In the genomic region with DNA sequence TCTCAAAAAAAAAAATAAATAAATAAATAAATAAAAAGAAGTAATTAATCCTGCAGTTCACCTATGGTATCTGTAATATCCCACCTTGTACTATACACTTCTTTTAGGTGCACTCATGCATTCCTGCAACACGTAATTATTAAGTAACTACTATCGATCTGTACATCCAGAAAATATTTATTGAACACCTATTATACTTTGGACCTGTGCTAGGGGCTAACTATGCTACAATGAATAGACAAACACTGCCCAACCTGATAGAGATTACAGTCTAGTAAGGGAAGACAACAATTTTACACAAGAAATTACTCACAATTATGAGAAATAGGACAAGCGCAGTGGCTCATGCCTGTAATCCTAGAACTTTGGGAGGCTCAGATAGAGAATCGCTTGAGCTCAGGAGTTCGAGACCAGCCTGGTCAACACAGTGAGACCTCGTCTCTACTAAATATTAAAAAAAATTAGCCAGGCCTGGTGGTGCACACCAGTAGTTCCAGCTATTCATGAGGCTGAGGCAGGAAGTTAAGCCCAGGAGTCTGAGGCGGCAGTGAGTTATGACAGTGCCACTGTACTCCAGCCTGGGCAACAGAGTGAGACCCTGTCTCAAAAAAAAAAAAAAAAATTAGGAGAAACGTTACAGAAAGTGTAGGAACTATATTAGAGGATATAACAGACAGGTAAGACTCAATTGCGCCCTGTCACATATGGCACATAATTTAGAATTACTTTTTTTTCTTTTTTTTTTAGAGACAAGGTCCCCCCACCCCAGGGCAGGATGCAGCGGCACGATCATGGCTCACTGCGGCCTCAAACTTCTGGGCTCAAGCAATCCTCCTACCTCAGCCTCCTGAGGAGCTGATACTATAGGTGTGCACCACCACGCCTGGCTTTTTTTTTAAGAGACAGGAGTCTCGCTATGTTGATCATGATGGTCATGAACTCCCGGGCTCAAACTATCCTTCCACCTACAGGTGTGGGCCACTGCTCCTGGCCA, we compare ENCODE assay signal across 8 cellular contexts. TPM values are rescaled to one million over a fixed set of nuclear protein-coding genes. Genes with fewer than 3 reads are reported as not detected.
A peak's percentile ranks its signal among the peaks of the same experiment; 100 is the strongest.
DNase-seq lines count a peak whose midpoint lies in the region; ATAC-seq and TF ChIP-seq lines count a peak whose summit lies in the region.

No MANE protein-coding gene starts in this region.

- H3K9me3 ChIP-seq in testis, result no peaks in the 10 kb centered on the region

- peak overlapping the region in 1 of 2 donors; percentile 83 for H3K27ac ChIP-seq in testis

- 74 to 79% methylated on average over 15 of the region's 15 CpGs for WGBS in testis, 2 donors

- DNase-seq in activated T-cell treated with anti-CD3 and anti-CD28 coated beads, Interleukin-2, amount 50 U/mL, for 24 hours, result no peak
- DNase-seq in activated T-cell treated with anti-CD3 and anti-CD28 coated beads, Interleukin-2, amount 50 U/mL, for 48 hours, result no peak
- DNase-seq in kidney epithelial cell (ENCODE audit: low read depth) (no peak), testis (no peak), DMS114 treated with DMSO at 0.1 percent for 48 hours (lab: John Stamatoyannopoulos, UW; ENCODE audit: unreplicated experiment) (no peak), NCI-H2107 treated with DMSO at 0.1 percent for 48 hours (lab: John Stamatoyannopoulos, UW; ENCODE audit: unreplicated experiment) (no peak)

- H3K9me3 Mint-ChIP-seq in activated T-cell treated with anti-CD3 and anti-CD28 coated beads, Interleukin-2, amount 50 U/mL, for 24 hours, result no peaks in the 10 kb centered on the region
- no peaks in the 10 kb centered on the region for H3K9me3 Mint-ChIP-seq in activated naive CD8-positive, alpha-beta T cell (ENCODE audit: low read depth)

- peak overlapping the region; percentile 93 for H3K4me3 Mint-ChIP-seq in activated T-cell treated with anti-CD3 and anti-CD28 coated beads, Interleukin-2, amount 50 U/mL, for 24 hours
- H3K4me3 Mint-ChIP-seq in activated naive CD8-positive, alpha-beta T cell, result peak overlapping the region; percentile 95

- H3K27me3 ChIP-seq in kidney epithelial cell (ENCODE audit: control insufficient read depth, insufficient read depth, low read length) (no peaks in the 10 kb centered on the region), testis (no peaks in the 10 kb centered on the region)

- H3K4me3 ChIP-seq in kidney epithelial cell (ENCODE audit: low read depth, low read length) (peak overlapping the region; percentile 57), testis (peak overlapping the region; percentile 73 to 87)

- H3K4me1 Mint-ChIP-seq in activated T-cell treated with anti-CD3 and anti-CD28 coated beads, Interleukin-2, amount 50 U/mL, for 24 hours (ENCODE audit: low read depth), result peaks cover 31% of the 10 kb centered on the region
- peaks cover 36% of the 10 kb centered on the region for H3K4me1 Mint-ChIP-seq in activated naive CD8-positive, alpha-beta T cell (ENCODE audit: low read depth)

- peaks cover 33% of the 10 kb centered on the region for H3K36me3 Mint-ChIP-seq in activated T-cell treated with anti-CD3 and anti-CD28 coated beads, Interleukin-2, amount 50 U/mL, for 24 hours (ENCODE audit: low read depth)
- peaks cover 2% of the 10 kb centered on the region for H3K36me3 Mint-ChIP-seq in activated naive CD8-positive, alpha-beta T cell

- peak overlapping the region; percentile 95 for H3K27ac Mint-ChIP-seq in activated T-cell treated with anti-CD3 and anti-CD28 coated beads, Interleukin-2, amount 50 U/mL, for 24 hours
- H3K27ac Mint-ChIP-seq in activated naive CD8-positive, alpha-beta T cell, result peak overlapping the region; percentile 93

- TF ChIP-seq CTCF in kidney epithelial cell (IDR thresholded peaks at IDR 0.05; ENCODE audit: insufficient read depth, low read length, poor library complexity, severe bottlenecking) (no peak), testis (IDR thresholded peaks at IDR 0.05) (no peak)

- intact Hi-C loops in testis (cut with DNase I; ENCODE audit: low total_unique reads), result no loop called here

- peaks cover 7% of the 10 kb centered on the region for H3K27me3 Mint-ChIP-seq in activated T-cell treated with anti-CD3 and anti-CD28 coated beads, Interleukin-2, amount 50 U/mL, for 24 hours
- H3K27me3 Mint-ChIP-seq in activated naive CD8-positive, alpha-beta T cell, result peaks cover 3% of the 10 kb centered on the region

- peaks cover 13% of the 10 kb centered on the region for H3K4me1 ChIP-seq in testis

- ATAC-seq in GM21529 (IDR thresholded peaks at IDR 0.05; ENCODE audit: unreplicated experiment), result no peak

- H3K36me3 ChIP-seq in kidney epithelial cell (ENCODE audit: control insufficient read depth, insufficient read depth, low read length) (no peaks in the 10 kb centered on the region), testis (ENCODE audit: low read depth, missing control alignments) (no peaks in the 10 kb centered on the region)

- TF ChIP-seq POLR2A in testis (IDR thresholded peaks at IDR 0.05), result no peak

RNA-seq across cellular contexts. Expression of a gene that starts 1.2 kb away (rescaled TPM):
- total RNA-seq in kidney epithelial cell (9.3 and 18.3 TPM in 2 replicates), testis (10 to 100 TPM; 31.3 to 34.8 TPM)
- 16.7 TPM for polyA plus RNA-seq in testis (ENCODE audit: insufficient read depth, low read depth, low replicate concordance)
